ENCODE assay signal across 18 cellular contexts in genomic region chr2:200354823-200355751, GRCh38. TPM values are rescaled to one million over a fixed set of nuclear protein-coding genes. Genes with fewer than 3 reads are reported as not detected.
DNase-seq lines count a peak whose midpoint lies in the region; ATAC-seq and TF ChIP-seq lines count a peak whose summit lies in the region.
"Had no signal": no experiment of that assay in that cellular context is flagged by ENCODE, and none has a peak within 500 bp of the region (broad histone marks: within the 10 kb centered on the region; RNA-seq: fewer than 3 reads in every experiment).

No MANE protein-coding gene starts in this region.

- DNase-seq in NCI-H1417 (lab: John Stamatoyannopoulos, UW) (peak in 2 of 3 experiments; percentile 8 to 27), NCI-H1417 treated with DMSO at 0.1 percent for 48 hours (lab: John Stamatoyannopoulos, UW) (no peak), WTC11 (ENCODE audit: low spot score) (no peak), hepatocyte (ENCODE audit: low spot score) (no peak), right atrium auricular region (ENCODE audit: low spot score) (no peak), HK-2 (ENCODE audit: unreplicated experiment) (no peak), GM13976 (ENCODE audit: low spot score) (no peak)
- DNase-seq: 8988T; activated CD4-positive, CD25-positive, alpha-beta regulatory T cell treated with anti-CD3 and anti-CD28 coated beads, Interleukin-2, amount 50 U/mL, for 72 hours; heart left ventricle; islet precursor cell; mammary epithelial cell; NCI-H1694 treated with DMSO at 0.1 percent for 48 hours; NCI-H524 treated with DMSO at 0.1 percent for 48 hours; OCI-M1; psoas muscle; T-helper 9 cell had no signal

- no peaks in the 10 kb centered on the region for H3K9me2 ChIP-seq in hepatocyte (replicated peaks; ENCODE audit: insufficient read depth)

- H3K36me3 Mint-ChIP-seq in WTC11, result peaks cover 6% of the 10 kb centered on the region
- no peaks in the 10 kb centered on the region for H3K36me3 Mint-ChIP-seq in activated T-helper 17 cell treated with anti-CD3 and anti-CD28 coated beads, Interleukin-2, amount 50 U/mL, for 72 hours (ENCODE audit: low read depth)

- H3K9me3 ChIP-seq in hepatocyte (ENCODE audit: low read depth) (no peaks in the 10 kb centered on the region), right atrium auricular region (no peaks in the 10 kb centered on the region)
- H3K9me3 ChIP-seq: heart left ventricle, psoas muscle had no signal

- H4K20me1 ChIP-seq in hepatocyte (ENCODE audit: insufficient read depth, poor library complexity, severe bottlenecking), result peaks cover 18% of the 10 kb centered on the region

- peaks cover 92% of the 10 kb centered on the region for H3K79me2 ChIP-seq in hepatocyte

- no peak overlapping the region for H2AFZ ChIP-seq in hepatocyte

- H3K9me3 Mint-ChIP-seq in WTC11, result peaks cover 2% of the 10 kb centered on the region; the same call in 1 of the 2 replicates
- no peaks in the 10 kb centered on the region for H3K9me3 Mint-ChIP-seq in activated T-helper 17 cell treated with anti-CD3 and anti-CD28 coated beads, Interleukin-2, amount 50 U/mL, for 72 hours

- POLR2A ChIA-PET in WTC11 (lab: Charles Lee), result no interaction called here

- H3K4me3 Mint-ChIP-seq in WTC11, result no peak overlapping the region; the same call in 1 of the 2 replicates
- no peak overlapping the region for H3K4me3 Mint-ChIP-seq in activated T-helper 17 cell treated with anti-CD3 and anti-CD28 coated beads, Interleukin-2, amount 50 U/mL, for 72 hours

- H3K27me3 ChIP-seq in hepatocyte (no peaks in the 10 kb centered on the region), right atrium auricular region (no peaks in the 10 kb centered on the region)
- H3K27me3 ChIP-seq: heart left ventricle had no signal

- TF ChIP-seq CTCF in WTC11 (IDR thresholded peaks at IDR 0.05), result no peak
- TF ChIP-seq CTCF in hepatocyte (IDR thresholded peaks at IDR 0.05; ENCODE audit: poor library complexity), result no peak
- TF ChIP-seq CTCF in right atrium auricular region (IDR thresholded peaks at IDR 0.05), result no peak
- no peak for TF ChIP-seq CTCF in GM13976 (IDR thresholded peaks at IDR 0.05; ENCODE audit: borderline replicate concordance, control extremely low read depth, extremely low read depth, insufficient read depth, missing control alignments)

- H3K27ac Mint-ChIP-seq in WTC11, result peak overlapping the region; percentile 94
- no peak overlapping the region for H3K27ac Mint-ChIP-seq in activated T-helper 17 cell treated with anti-CD3 and anti-CD28 coated beads, Interleukin-2, amount 50 U/mL, for 72 hours

- WGBS in hepatocyte (ENCODE audit: low lambda C conversion rate, missing lambda C conversion rate), result 75% methylated on average over 12 of the region's 12 CpGs

- H3K27ac ChIP-seq in hepatocyte (peak overlapping the region; percentile 35), right atrium auricular region (no peak overlapping the region)
- H3K27ac ChIP-seq: heart left ventricle, psoas muscle had no signal

- no peak overlapping the region for H3K4me2 ChIP-seq in hepatocyte

- no peaks in the 10 kb centered on the region for H3K27me3 Mint-ChIP-seq in WTC11 (ENCODE audit: low read depth)
- H3K27me3 Mint-ChIP-seq in activated T-helper 17 cell treated with anti-CD3 and anti-CD28 coated beads, Interleukin-2, amount 50 U/mL, for 72 hours, result no peaks in the 10 kb centered on the region

- in situ Hi-C loops in GM13976 (cut with MboI; ENCODE audit: low sequenced_read_pairs, unreplicated experiment), result no loop called here

- CTCF ChIA-PET in WTC11 (lab: Charles Lee), result interaction anchor here (1.5 kb wide), 1 partner anchor 300 kb away, joined by 3 read pairs; no protein-coding TSS in a partner anchor

- peak; percentile 9; the same call in 1 of the 2 replicates for ATAC-seq in WTC11
- ATAC-seq in activated T-helper 17 cell treated with anti-CD3 and anti-CD28 coated beads, Interleukin-2, amount 50 U/mL, for 72 hours (replicated peaks), result no peak
- ATAC-seq: heart left ventricle, psoas muscle had no signal

- H3K4me1 Mint-ChIP-seq in WTC11, result peaks cover 96% of the 10 kb centered on the region
- H3K4me1 Mint-ChIP-seq in activated T-helper 17 cell treated with anti-CD3 and anti-CD28 coated beads, Interleukin-2, amount 50 U/mL, for 72 hours, result no peaks in the 10 kb centered on the region

- H3K4me1 ChIP-seq in hepatocyte (ENCODE audit: insufficient read depth) (peaks cover 63% of the 10 kb centered on the region), right atrium auricular region (peaks cover 0 to 38% of the 10 kb centered on the region in 2 donors)

- H3K4me3 ChIP-seq in hepatocyte (no peak overlapping the region), right atrium auricular region (no peak overlapping the region)
- H3K4me3 ChIP-seq: heart left ventricle, psoas muscle had no signal

- H3K36me3 ChIP-seq in hepatocyte (replicated peaks; ENCODE audit: insufficient read depth, low read depth) (no peaks in the 10 kb centered on the region), right atrium auricular region (no peaks in the 10 kb centered on the region)
- H3K36me3 ChIP-seq: heart left ventricle had no signal

TF ChIP-seq in WTC11, 78 proteins besides CTCF, POLR2A, EP300 and RAD21 (continues in another document):
- TF ChIP-seq ATF6 (CRISPR knock-in tag; IDR thresholded peaks at IDR 0.05), result no peak
- no peak for TF ChIP-seq SMAD3 (CRISPR knock-in tag; IDR thresholded peaks at IDR 0.05; ENCODE audit: borderline replicate concordance)
- no peak for TF ChIP-seq ZNF671 (CRISPR knock-in tag; IDR thresholded peaks at IDR 0.05)
- TF ChIP-seq ATF1 (CRISPR knock-in tag; IDR thresholded peaks at IDR 0.05), result no peak
- no peak for TF ChIP-seq ERG (CRISPR knock-in tag; IDR thresholded peaks at IDR 0.05)
- no peak for TF ChIP-seq IRF1 (CRISPR knock-in tag; IDR thresholded peaks at IDR 0.05)
- no peak for TF ChIP-seq ZNF232 (CRISPR knock-in tag; IDR thresholded peaks at IDR 0.05)
- TF ChIP-seq FOXJ3 (CRISPR knock-in tag; IDR thresholded peaks at IDR 0.05; ENCODE audit: borderline replicate concordance), result no peak
- no peak for TF ChIP-seq ZNF263 (CRISPR knock-in tag; IDR thresholded peaks at IDR 0.05; ENCODE audit: low read depth)
- TF ChIP-seq ETV6 (CRISPR knock-in tag; IDR thresholded peaks at IDR 0.05), result no peak
- TF ChIP-seq HMGA2 (CRISPR knock-in tag; IDR thresholded peaks at IDR 0.05), result no peak
- TF ChIP-seq KAT7 (CRISPR knock-in tag; IDR thresholded peaks at IDR 0.05; ENCODE audit: borderline replicate concordance), result no peak
- no peak for TF ChIP-seq NR3C1 (CRISPR knock-in tag; conservative IDR thresholded peaks at IDR 0.05; ENCODE audit: low read depth)
- TF ChIP-seq MAX (CRISPR knock-in tag; IDR thresholded peaks at IDR 0.05), result no peak

RNA-seq across cellular contexts. Expression of gene SPATS2L, which starts 48.6 kb away (rescaled TPM):
- total RNA-seq in WTC11 (2021) (103 to 112 TPM (median 111 TPM) in 3 replicates), hepatocyte (159 and 173 TPM in 2 replicates), right atrium auricular region (100 to 1,000 TPM; 103 to 126 TPM)
- 202 and 239 TPM in 2 replicates for polyA plus RNA-seq in hepatocyte
- total RNA-seq in activated T-helper 17 cell treated with anti-CD3 and anti-CD28 coated beads, Interleukin-2, amount 50 U/mL, for 72 hours, result 10 to 100 TPM in 1 of 2 donors, 1 to 10 TPM in 1; 9.7 to 54.4 TPM

Comparison
In these comparisons a context has a peak if more than half of its experiments do, and no peak if none do; other contexts are left out.
1. DNase-seq: peak in NCI-H1417 (2 of 3); none in NCI-H1417 treated with DMSO at 0.1 percent for 48 hours (single experiment), WTC11 (single experiment), hepatocyte (single experiment), right atrium auricular region (single experiment), HK-2 (single experiment) and GM13976 (single experiment).